1 cellular context compared by ENCODE assay signal in the genomic region with DNA sequence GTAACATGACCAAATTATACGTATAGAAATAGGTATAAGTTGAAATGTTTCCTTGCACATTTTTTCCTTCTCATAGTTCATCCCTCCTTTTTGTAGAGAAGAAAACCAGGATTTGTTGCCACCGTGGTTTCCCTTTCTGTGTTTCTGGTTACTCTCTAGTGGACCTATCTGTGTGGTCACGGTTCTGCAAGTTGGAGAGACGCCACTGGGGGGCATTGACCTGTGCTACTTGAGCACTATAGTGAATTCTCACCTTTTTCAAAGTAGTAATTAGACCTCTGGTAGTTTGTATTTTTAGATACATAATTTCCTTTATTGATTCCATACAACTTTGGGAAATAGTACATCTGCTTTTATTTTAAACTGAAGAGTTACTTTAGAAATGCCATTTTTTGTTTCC.
TF ChIP-seq lines count a peak whose summit lies in the region.

No MANE protein-coding gene starts in this region.

TF ChIP-seq in HepG2, 621 proteins besides CTCF, POLR2A, EP300 and RAD21 (continued from another document):
- TF ChIP-seq, protein P1, sequence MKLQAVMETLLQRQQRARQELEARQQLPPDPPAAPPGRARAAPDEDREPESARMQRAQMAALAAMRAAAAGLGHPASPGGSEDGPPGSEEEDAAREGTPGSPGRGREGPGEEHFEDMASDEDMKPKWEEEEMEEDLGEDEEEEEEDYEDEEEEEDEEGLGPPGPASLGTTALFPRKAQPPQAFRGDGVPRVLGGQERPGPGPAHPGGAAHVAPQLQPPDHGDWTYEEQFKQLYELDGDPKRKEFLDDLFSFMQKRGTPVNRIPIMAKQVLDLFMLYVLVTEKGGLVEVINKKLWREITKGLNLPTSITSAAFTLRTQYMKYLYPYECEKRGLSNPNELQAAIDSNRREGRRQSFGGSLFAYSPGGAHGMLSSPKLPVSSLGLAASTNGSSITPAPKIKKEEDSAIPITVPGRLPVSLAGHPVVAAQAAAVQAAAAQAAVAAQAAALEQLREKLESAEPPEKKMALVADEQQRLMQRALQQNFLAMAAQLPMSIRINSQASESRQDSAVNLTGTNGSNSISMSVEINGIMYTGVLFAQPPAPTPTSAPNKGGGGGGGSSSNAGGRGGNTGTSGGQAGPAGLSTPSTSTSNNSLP (IDR thresholded peaks at IDR 0.05; ENCODE audit: low read depth, low read length) = no peak
- no peak for TF ChIP-seq ZNF441 (CRISPR knock-in tag; IDR thresholded peaks at IDR 0.05; ENCODE audit: borderline replicate concordance)
- no peak for TF ChIP-seq NRL (CRISPR knock-in tag; IDR thresholded peaks at IDR 0.05; ENCODE audit: borderline replicate concordance)
- no peak for TF ChIP-seq IKZF5 (CRISPR knock-in tag; IDR thresholded peaks at IDR 0.05)
- no peak for TF ChIP-seq XBP1 (CRISPR knock-in tag; IDR thresholded peaks at IDR 0.05)
